Comparison of ENCODE assay signal across 6 cellular contexts in the genomic region with DNA sequence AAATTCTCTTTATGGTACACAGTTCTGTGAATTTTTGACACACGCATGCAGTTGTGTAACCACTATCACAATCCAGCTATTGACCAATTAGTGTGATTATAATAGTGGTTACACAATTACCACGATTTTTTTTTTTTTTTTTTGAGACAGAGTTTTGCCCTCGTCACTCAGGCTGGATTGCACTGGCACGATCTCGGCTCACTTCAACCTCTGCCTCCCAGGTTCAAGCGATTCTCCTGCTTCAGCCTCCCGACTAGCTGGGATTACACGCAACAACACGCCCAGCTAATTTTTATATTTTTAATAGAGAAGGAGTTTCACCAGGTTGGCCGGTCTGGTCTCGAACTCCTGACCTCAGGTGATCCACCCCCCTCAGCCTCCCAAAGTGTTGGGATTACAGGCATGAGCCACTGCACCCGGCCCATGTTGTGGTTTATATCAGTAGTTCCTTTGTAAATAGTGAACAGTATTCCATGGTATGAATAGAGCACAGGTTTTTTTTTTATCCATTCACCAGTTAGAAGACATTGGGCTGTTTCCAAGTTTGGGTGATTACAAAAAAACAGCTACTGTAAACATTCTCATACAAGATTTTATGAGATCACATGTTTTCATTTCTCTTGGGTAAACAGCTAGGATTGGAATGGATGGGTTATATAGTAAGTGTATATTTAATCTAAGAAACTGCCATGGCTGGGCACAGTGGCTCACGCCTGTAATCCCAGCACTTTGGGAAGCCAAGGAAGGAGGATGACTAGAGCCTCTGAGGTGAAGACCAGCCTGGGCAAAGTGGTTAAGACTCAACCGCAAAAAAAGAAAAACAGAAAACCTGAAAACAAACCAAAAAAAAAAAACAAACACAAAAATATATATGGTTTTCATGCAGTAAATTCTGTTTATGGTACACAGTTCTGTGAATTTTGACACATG. TPM values are rescaled to one million over a fixed set of nuclear protein-coding genes. Genes with fewer than 3 reads are reported as not detected.
"Had no signal": no experiment of that assay in that cellular context is flagged by ENCODE, and none has a peak within 500 bp of the region (broad histone marks: within the 10 kb centered on the region; RNA-seq: fewer than 3 reads in every experiment).

No MANE protein-coding gene starts in this region.

RNA-seq across cellular contexts. Expression of a gene that starts 17.0 kb away (rescaled TPM):
- total RNA-seq: activated CD8-positive, alpha-beta T cell treated with anti-CD3 and anti-CD28 coated beads, Interleukin-2, amount 10 ng/mL, durations not matched to agents 7 days and 5 days; activated T-helper 1 cell treated with anti-CD3 and anti-CD28 coated beads, Interleukin-12 subunit alpha, Interleukin-12 subunit beta, Interleukin-2, Interleukin-4 antibody, amounts not matched to agents 30 ng/mL and 10 ng/mL and 1 ng/mL, durations not matched to agents 14 hours and 24 hours and 36 hours; foreskin keratinocyte; mammary epithelial cell; natural killer cell treated with Interleukin-12 subunit alpha and Interleukin-12 subunit beta and Interleukin-15 and Interleukin-18, amount 100 ng/mL, for 72 hours had no signal
- polyA plus RNA-seq: immature natural killer cell had no signal
